Comparison of ENCODE assay signal across 25 cellular contexts in genomic region chr15:98528056-98528725, GRCh38.
"Had no signal": no experiment of that assay in that cellular context is flagged by ENCODE, and none has a peak within 500 bp of the region (broad histone marks: within the 10 kb centered on the region; RNA-seq: fewer than 3 reads in every experiment).

No MANE protein-coding gene starts in this region.

- FAIRE-seq: endometrium, islet of Langerhans had no signal

- H3K9me3 ChIP-seq: gastrocnemius medialis, heart right ventricle, ovary, psoas muscle, right lobe of liver, spleen, tibial nerve, upper lobe of right lung, vagina had no signal

- DNase-seq: effector memory CD4-positive, alpha-beta T cell; gastrocnemius medialis; heart right ventricle; hypothalamus; kidney glomerular epithelial cell; natural killer cell; ovary; psoas muscle; retina; right lobe of liver; spleen; stimulated activated CD4-positive, alpha-beta T cell treated with anti-CD3 and anti-CD28 coated beads, Interleukin-15, amount 100 ng/mL, for 24 hours; stimulated activated CD4-positive, alpha-beta T cell treated with anti-CD3 and anti-CD28 coated beads, Interleukin-1b, Interleukin-23, amount 100 ng/mL, for 48 hours; stimulated activated CD4-positive, alpha-beta T cell treated with anti-CD3 and anti-CD28 coated beads, Interleukin-4, amount 100 ng/mL, for 24 hours; upper lobe of right lung had no signal

- H3K4me1 Mint-ChIP-seq: natural killer cell had no signal

- H3K4me1 ChIP-seq: gastrocnemius medialis, heart right ventricle, psoas muscle, right lobe of liver, upper lobe of right lung had no signal

- H3K9me3 Mint-ChIP-seq: mesothelial cell of epicardium; natural killer cell; neural crest cell; stimulated activated memory B cell treated with anti-CD40 and anti-IgM and Interleukin-4, amounts not matched to agents 10 μg/mL and 1 μg/mL and 100 μg/mL, for 72 hours; stimulated activated naive CD8-positive, alpha-beta T cell treated with anti-CD3 and anti-CD28 coated beads, Interleukin-15, Interleukin-2, amounts not matched to agents 100 ng/mL and 50 ng/mL, for 24 hours had no signal

- H3K27ac Mint-ChIP-seq: mesothelial cell of epicardium; natural killer cell; stimulated activated memory B cell treated with anti-CD40 and anti-IgM and Interleukin-4, amounts not matched to agents 10 μg/mL and 1 μg/mL and 100 μg/mL, for 72 hours; stimulated activated naive CD8-positive, alpha-beta T cell treated with anti-CD3 and anti-CD28 coated beads, Interleukin-15, Interleukin-2, amounts not matched to agents 100 ng/mL and 50 ng/mL, for 24 hours had no signal

- H3K4me3 Mint-ChIP-seq: mesothelial cell of epicardium; natural killer cell; neural crest cell; stimulated activated memory B cell treated with anti-CD40 and anti-IgM and Interleukin-4, amounts not matched to agents 10 μg/mL and 1 μg/mL and 100 μg/mL, for 72 hours; stimulated activated naive CD8-positive, alpha-beta T cell treated with anti-CD3 and anti-CD28 coated beads, Interleukin-15, Interleukin-2, amounts not matched to agents 100 ng/mL and 50 ng/mL, for 24 hours had no signal

- H3K27ac ChIP-seq: gastrocnemius medialis, heart right ventricle, ovary, psoas muscle, right lobe of liver, spleen, tibial nerve, upper lobe of right lung, vagina had no signal

- H3K36me3 ChIP-seq: gastrocnemius medialis, heart right ventricle, ovary, right lobe of liver, spleen, tibial nerve, upper lobe of right lung, vagina had no signal

- ATAC-seq: esophagus mucosa; gastrocnemius medialis; heart right ventricle; left lobe of liver; natural killer cell; psoas muscle; stimulated activated memory B cell treated with anti-CD40 and anti-IgM and Interleukin-4, amounts not matched to agents 10 μg/mL and 1 μg/mL and 100 μg/mL, for 72 hours; upper lobe of right lung had no signal

- H3K36me3 Mint-ChIP-seq: mesothelial cell of epicardium; natural killer cell; stimulated activated memory B cell treated with anti-CD40 and anti-IgM and Interleukin-4, amounts not matched to agents 10 μg/mL and 1 μg/mL and 100 μg/mL, for 72 hours had no signal

- H3K27me3 ChIP-seq: ovary, right lobe of liver, vagina had no signal

- H3K4me3 ChIP-seq: gastrocnemius medialis, heart right ventricle, ovary, psoas muscle, right lobe of liver, spleen, tibial nerve, upper lobe of right lung, vagina had no signal
